ENCODE assay signal across 23 cellular contexts in genomic region chr1:27690205-27690604, GRCh38. TPM values are rescaled to one million over a fixed set of nuclear protein-coding genes. Genes with fewer than 3 reads are reported as not detected.
DNase-seq lines count a peak whose midpoint lies in the region; ATAC-seq and TF ChIP-seq lines count a peak whose summit lies in the region.
"Had no signal": no experiment of that assay in that cellular context is flagged by ENCODE, and none has a peak within 500 bp of the region (broad histone marks: within the 10 kb centered on the region; RNA-seq: fewer than 3 reads in every experiment).

No MANE protein-coding gene starts in this region.

- H3K4me3 Mint-ChIP-seq in activated CD4-positive, alpha-beta T cell treated with anti-CD3 and anti-CD28 coated beads, Interleukin-2, amount 10 ng/mL, durations not matched to agents 24 days and 14 days: no peak overlapping the region
- H3K4me3 Mint-ChIP-seq in H9: no peak overlapping the region
- H3K4me3 Mint-ChIP-seq in activated T-helper 1 cell treated with anti-CD3 and anti-CD28 coated beads, Interleukin-12 subunit alpha, Interleukin-12 subunit beta, Interleukin-2, Interleukin-4 antibody, amounts not matched to agents 30 ng/mL and 10 ng/mL and 1 ng/mL, durations not matched to agents 14 hours and 24 hours and 36 hours: no peak overlapping the region
- H3K4me3 Mint-ChIP-seq in naive thymus-derived CD8-positive, alpha-beta T cell: no peak overlapping the region
- H3K4me3 Mint-ChIP-seq: activated naive CD8-positive, alpha-beta T cell; dendritic cell treated with granulocyte-macrophage colony-stimulating factor and Interleukin-4, amounts not matched to agents 40 ng/mL and 50 ng/mL, for 4 days; T-cell had no signal

- no peaks in the 10 kb centered on the region for H3K79me1 ChIP-seq in H9 (ENCODE audit: insufficient read depth, low read depth, low read length, poor library complexity, severe bottlenecking)

- no peak overlapping the region for H3K23ac ChIP-seq in H9 (ENCODE audit: insufficient read length, low read depth, low read length)

- no peaks in the 10 kb centered on the region for H4K20me1 ChIP-seq in H9 (ENCODE audit: control insufficient read depth, insufficient read depth, insufficient read length)

- H3K9me3 Mint-ChIP-seq in activated CD4-positive, alpha-beta T cell treated with anti-CD3 and anti-CD28 coated beads, Interleukin-2, amount 10 ng/mL, durations not matched to agents 24 days and 14 days: peaks cover 8% of the 10 kb centered on the region
- peaks cover 9 to 16% of the 10 kb centered on the region in 2 experiments for H3K9me3 Mint-ChIP-seq in H9
- H3K9me3 Mint-ChIP-seq in activated T-helper 1 cell treated with anti-CD3 and anti-CD28 coated beads, Interleukin-12 subunit alpha, Interleukin-12 subunit beta, Interleukin-2, Interleukin-4 antibody, amounts not matched to agents 30 ng/mL and 10 ng/mL and 1 ng/mL, durations not matched to agents 14 hours and 24 hours and 36 hours: peaks cover 7% of the 10 kb centered on the region
- peaks cover 0 to 4% (median 0%) of the 10 kb centered on the region in 9 donors for H3K9me3 Mint-ChIP-seq in naive thymus-derived CD8-positive, alpha-beta T cell
- H3K9me3 Mint-ChIP-seq: T-cell had no signal

- TF ChIP-seq EP300 in gastroesophageal sphincter (IDR thresholded peaks at IDR 0.05): no peak

- POLR2A ChIA-PET in naive thymus-derived CD8-positive, alpha-beta T cell (lab: Charles Lee): no interaction called here

- peak overlapping the region; percentile 71 for H3K27ac Mint-ChIP-seq in activated CD4-positive, alpha-beta T cell treated with anti-CD3 and anti-CD28 coated beads, Interleukin-2, amount 10 ng/mL, durations not matched to agents 24 days and 14 days
- peak overlapping the region in 2 of 3 experiments; percentile 7 to 10; a peak in 1 of 7 replicates for H3K27ac Mint-ChIP-seq in H9
- peak overlapping the region; percentile 56 for H3K27ac Mint-ChIP-seq in activated T-helper 1 cell treated with anti-CD3 and anti-CD28 coated beads, Interleukin-12 subunit alpha, Interleukin-12 subunit beta, Interleukin-2, Interleukin-4 antibody, amounts not matched to agents 30 ng/mL and 10 ng/mL and 1 ng/mL, durations not matched to agents 14 hours and 24 hours and 36 hours
- H3K27ac Mint-ChIP-seq in naive thymus-derived CD8-positive, alpha-beta T cell: no peak overlapping the region
- H3K27ac Mint-ChIP-seq: activated naive CD8-positive, alpha-beta T cell; dendritic cell treated with granulocyte-macrophage colony-stimulating factor and Interleukin-4, amounts not matched to agents 40 ng/mL and 50 ng/mL, for 4 days; T-cell had no signal

- ATAC-seq in naive thymus-derived CD8-positive, alpha-beta T cell: no peak
- no peak for ATAC-seq in gastroesophageal sphincter
- ATAC-seq: HCT116, T-cell had no signal

- H2AFZ ChIP-seq in H9 (ENCODE audit: low read length) (no peak overlapping the region), parathyroid adenoma (no peak overlapping the region)

- H3K27ac ChIP-seq in H9 (ENCODE audit: insufficient read length, low read depth, low read length) (no peak overlapping the region), parathyroid adenoma (peak overlapping the region; percentile 32), gastroesophageal sphincter (no peak overlapping the region)
- H3K27ac ChIP-seq: epithelial cell of prostate had no signal

- no peak overlapping the region for H4K91ac ChIP-seq in H9 (ENCODE audit: insufficient read length, low read depth, low read length)

- no peaks in the 10 kb centered on the region for H3K36me3 ChIP-seq in parathyroid adenoma (ENCODE audit: control insufficient read depth, insufficient read depth, low read length)
- H3K36me3 ChIP-seq in gastroesophageal sphincter: no peaks in the 10 kb centered on the region
- H3K36me3 ChIP-seq: gastrocnemius medialis, tibial nerve had no signal

- no peak overlapping the region for H4K8ac ChIP-seq in H9 (replicated peaks; ENCODE audit: insufficient read length, low read depth, low read length)

- H3K18ac ChIP-seq in H9 (ENCODE audit: insufficient read length, low read depth, low read length): no peak overlapping the region

- H3K9me3 ChIP-seq in H9 (ENCODE audit: control insufficient read depth, low read depth, low read length) (no peaks in the 10 kb centered on the region), parathyroid adenoma (ENCODE audit: control insufficient read depth, low read length) (no peaks in the 10 kb centered on the region), gastroesophageal sphincter (no peaks in the 10 kb centered on the region)
- H3K9me3 ChIP-seq: gastrocnemius medialis, tibial nerve had no signal

- peaks cover 13% of the 10 kb centered on the region for H3K4me1 Mint-ChIP-seq in activated CD4-positive, alpha-beta T cell treated with anti-CD3 and anti-CD28 coated beads, Interleukin-2, amount 10 ng/mL, durations not matched to agents 24 days and 14 days
- H3K4me1 Mint-ChIP-seq in H9: peaks cover 33 to 34% of the 10 kb centered on the region in 2 experiments
- H3K4me1 Mint-ChIP-seq in activated T-helper 1 cell treated with anti-CD3 and anti-CD28 coated beads, Interleukin-12 subunit alpha, Interleukin-12 subunit beta, Interleukin-2, Interleukin-4 antibody, amounts not matched to agents 30 ng/mL and 10 ng/mL and 1 ng/mL, durations not matched to agents 14 hours and 24 hours and 36 hours (ENCODE audit: low read depth): peaks cover 18% of the 10 kb centered on the region
- no peaks in the 10 kb centered on the region for H3K4me1 Mint-ChIP-seq in naive thymus-derived CD8-positive, alpha-beta T cell

- H3K14ac ChIP-seq in H9 (ENCODE audit: insufficient read depth, low read length): no peak overlapping the region

- no peaks in the 10 kb centered on the region for H3K36me3 Mint-ChIP-seq in activated CD4-positive, alpha-beta T cell treated with anti-CD3 and anti-CD28 coated beads, Interleukin-2, amount 10 ng/mL, durations not matched to agents 24 days and 14 days (ENCODE audit: low read depth)
- H3K36me3 Mint-ChIP-seq in H9 (ENCODE audit: insufficient read depth in 1 of 3, low read depth in 3 of 3): peaks cover 2 to 8% (median 6%) of the 10 kb centered on the region in 3 experiments; a peak in 5 of 7 replicates
- H3K36me3 Mint-ChIP-seq in activated T-helper 1 cell treated with anti-CD3 and anti-CD28 coated beads, Interleukin-12 subunit alpha, Interleukin-12 subunit beta, Interleukin-2, Interleukin-4 antibody, amounts not matched to agents 30 ng/mL and 10 ng/mL and 1 ng/mL, durations not matched to agents 14 hours and 24 hours and 36 hours (ENCODE audit: low read depth): peaks cover 2% of the 10 kb centered on the region
- no peaks in the 10 kb centered on the region for H3K36me3 Mint-ChIP-seq in naive thymus-derived CD8-positive, alpha-beta T cell
- H3K36me3 Mint-ChIP-seq: activated naive CD8-positive, alpha-beta T cell; T-cell had no signal

- no peak for DNase-seq in activated CD4-positive, alpha-beta T cell treated with anti-CD3 and anti-CD28 coated beads, Interleukin-2, amount 10 ng/mL, durations not matched to agents 24 days and 14 days
- DNase-seq in activated CD4-positive, alpha-beta T cell treated with anti-CD3 and anti-CD28 coated beads, Interleukin-2, amount 50 U/mL, for 48 hours: no peak
- no peak for DNase-seq in H9
- no peak for DNase-seq in activated T-helper 1 cell treated with anti-CD3 and anti-CD28 coated beads, Interleukin-12 subunit alpha, Interleukin-12 subunit beta, Interleukin-2, Interleukin-4 antibody, amounts not matched to agents 30 ng/mL and 10 ng/mL and 1 ng/mL, durations not matched to agents 14 hours and 24 hours and 36 hours (ENCODE audit: low spot score)
- DNase-seq in naive thymus-derived CD8-positive, alpha-beta T cell: no peak
- no peak for DNase-seq in T-helper 2 cell
- DNase-seq: 8988T; activated CD4-positive, CD25-positive, alpha-beta regulatory T cell; activated CD8-positive, alpha-beta memory T cell treated with anti-CD3 and anti-CD28 coated beads, Interleukin-2, amount 50 U/mL, for 48 hours; C1 segment of cervical spinal cord; gastrocnemius medialis; left ventricle myocardium superior; NCI-H1694 treated with DMSO at 0.1 percent for 48 hours; NCI-H345; posterior cingulate gyrus; T-cell had no signal

- H2BK120ac ChIP-seq in H9 (ENCODE audit: low read depth, low read length, poor library complexity, severe bottlenecking): no peak overlapping the region

- no peak overlapping the region for H3K56ac ChIP-seq in H9 (ENCODE audit: insufficient read length, low read depth, low read length)

- H3K27me3 Mint-ChIP-seq in activated CD4-positive, alpha-beta T cell treated with anti-CD3 and anti-CD28 coated beads, Interleukin-2, amount 10 ng/mL, durations not matched to agents 24 days and 14 days: peaks cover 8% of the 10 kb centered on the region
- H3K27me3 Mint-ChIP-seq in H9 (ENCODE audit: low read depth): peaks cover 2% of the 10 kb centered on the region; the same call in 1 of the 2 replicates
- peaks cover 15% of the 10 kb centered on the region for H3K27me3 Mint-ChIP-seq in activated T-helper 1 cell treated with anti-CD3 and anti-CD28 coated beads, Interleukin-12 subunit alpha, Interleukin-12 subunit beta, Interleukin-2, Interleukin-4 antibody, amounts not matched to agents 30 ng/mL and 10 ng/mL and 1 ng/mL, durations not matched to agents 14 hours and 24 hours and 36 hours (ENCODE audit: insufficient read depth)
- no peaks in the 10 kb centered on the region for H3K27me3 Mint-ChIP-seq in naive thymus-derived CD8-positive, alpha-beta T cell
- H3K27me3 Mint-ChIP-seq: activated naive CD8-positive, alpha-beta T cell; T-cell had no signal

- no peak overlapping the region for H4K5ac ChIP-seq in H9 (ENCODE audit: insufficient read length, low read depth, low read length)

- TF ChIP-seq CTCF in H9 (conservative IDR thresholded peaks at IDR 0.05) (no peak), parathyroid adenoma (IDR thresholded peaks at IDR 0.05) (no peak), gastroesophageal sphincter (IDR thresholded peaks at IDR 0.05) (no peak)

- no peak overlapping the region for H3K4me2 ChIP-seq in H9 (ENCODE audit: insufficient read depth, insufficient read length, low read length)
- no peak overlapping the region for H3K4me2 ChIP-seq in parathyroid adenoma (ENCODE audit: low read length)

- H3K27me3 ChIP-seq in H9 (ENCODE audit: insufficient read depth, low read length): no peaks in the 10 kb centered on the region
- no peaks in the 10 kb centered on the region for H3K27me3 ChIP-seq in parathyroid adenoma (ENCODE audit: control insufficient read depth, insufficient read depth, low read length)
- H3K27me3 ChIP-seq in gastroesophageal sphincter: peaks cover 14% of the 10 kb centered on the region
- H3K27me3 ChIP-seq: gastrocnemius medialis, tibial nerve had no signal

- no peak overlapping the region for H3K9ac ChIP-seq in H9 (ENCODE audit: extremely low read depth, insufficient read length, low read length)
- H3K9ac ChIP-seq in parathyroid adenoma: no peak overlapping the region

- H3K4me1 ChIP-seq in H9 (ENCODE audit: insufficient read depth, low read length): peaks cover 2% of the 10 kb centered on the region; the same call in 1 of the 2 replicates
- peaks cover 2% of the 10 kb centered on the region for H3K4me1 ChIP-seq in parathyroid adenoma
- H3K4me1 ChIP-seq in gastroesophageal sphincter: no peaks in the 10 kb centered on the region
- H3K4me1 ChIP-seq: gastrocnemius medialis had no signal

- H2BK5ac ChIP-seq in H9 (ENCODE audit: insufficient read length, low read length): no peak overlapping the region

- no peaks in the 10 kb centered on the region for H3K79me2 ChIP-seq in H9 (ENCODE audit: insufficient read depth, low read length)
- no peaks in the 10 kb centered on the region for H3K79me2 ChIP-seq in parathyroid adenoma

- H2AK5ac ChIP-seq in H9 (ENCODE audit: insufficient read length, low read length): no peak overlapping the region

- no peak overlapping the region for H2BK15ac ChIP-seq in H9 (ENCODE audit: low read depth, low read length)

- WGBS in H9 (ENCODE audit: extremely low coverage, insufficient read length, low lambda C conversion rate): no CpG with 5 or more reads among the region's 2 CpGs
- WGBS in gastroesophageal sphincter (ENCODE audit: low coverage in 1 of 2), 2 donors: 50 to 59% methylated on average over 2 of the region's 2 CpGs

- no peak overlapping the region for H3K4ac ChIP-seq in H9 (ENCODE audit: low read depth, low read length)

- no peaks in the 10 kb centered on the region for H3K23me2 ChIP-seq in H9 (ENCODE audit: insufficient read length, low read depth, low read length, poor library complexity, severe bottlenecking)

- no peak overlapping the region for H2BK12ac ChIP-seq in H9 (ENCODE audit: insufficient read length, low read depth, low read length)

- no peak for TF ChIP-seq POLR2A in gastroesophageal sphincter (IDR thresholded peaks at IDR 0.05)

- no peak overlapping the region for H3T11ph ChIP-seq in H9 (ENCODE audit: low read length)

- intact Hi-C loops in activated CD4-positive, alpha-beta T cell treated with anti-CD3 and anti-CD28 coated beads, Interleukin-2, amount 10 ng/mL, durations not matched to agents 24 days and 14 days (cut with micrococcal nuclease): no loop called here
- intact Hi-C loops in activated T-helper 1 cell treated with anti-CD3 and anti-CD28 coated beads, Interleukin-12 subunit alpha, Interleukin-12 subunit beta, Interleukin-2, Interleukin-4 antibody, amounts not matched to agents 30 ng/mL and 10 ng/mL and 1 ng/mL, durations not matched to agents 14 hours and 24 hours and 36 hours (cut with micrococcal nuclease): no loop called here

- no peak overlapping the region for H3K4me3 ChIP-seq in parathyroid adenoma (ENCODE audit: low read depth, low read length)
- H3K4me3 ChIP-seq in gastroesophageal sphincter: no peak overlapping the region
- H3K4me3 ChIP-seq: gastrocnemius medialis, tibial nerve had no signal

- no peak overlapping the region for H2BK20ac ChIP-seq in H9 (ENCODE audit: low read depth, low read length, poor library complexity, severe bottlenecking)

RNA-seq across cellular contexts. Expression of gene IFI6, which starts 18.2 kb away (rescaled TPM):
- total RNA-seq in activated CD4-positive, alpha-beta T cell treated with anti-CD3 and anti-CD28 coated beads, Interleukin-2, amount 10 ng/mL, durations not matched to agents 24 days and 14 days: 53.2 and 55.5 TPM in 2 replicates
- total RNA-seq in H9 (2021) (4.3 and 6.4 TPM in 2 replicates), gastroesophageal sphincter (10 to 100 TPM; 28.5 to 98.5 (median 55.1) TPM)
- total RNA-seq in activated T-helper 1 cell treated with anti-CD3 and anti-CD28 coated beads, Interleukin-12 subunit alpha, Interleukin-12 subunit beta, Interleukin-2, Interleukin-4 antibody, amounts not matched to agents 30 ng/mL and 10 ng/mL and 1 ng/mL, durations not matched to agents 14 hours and 24 hours and 36 hours: 71.7 and 85.6 TPM in 2 replicates
- total RNA-seq in naive thymus-derived CD8-positive, alpha-beta T cell: 10 to 100 TPM; 23.3 to 24.5 TPM
- 100 to 1,000 TPM; 145 to 171 (median 146) TPM for polyA plus RNA-seq in naive thymus-derived CD8-positive, alpha-beta T cell

RNA-seq across cellular contexts. Expression of gene FAM76A, which starts 35.6 kb away (rescaled TPM):
- 11.9 and 13.8 TPM in 2 replicates for total RNA-seq in activated CD4-positive, alpha-beta T cell treated with anti-CD3 and anti-CD28 coated beads, Interleukin-2, amount 10 ng/mL, durations not matched to agents 24 days and 14 days
- total RNA-seq in H9 (2021): 10.6 and 12.3 TPM in 2 replicates
- total RNA-seq in activated T-helper 1 cell treated with anti-CD3 and anti-CD28 coated beads, Interleukin-12 subunit alpha, Interleukin-12 subunit beta, Interleukin-2, Interleukin-4 antibody, amounts not matched to agents 30 ng/mL and 10 ng/mL and 1 ng/mL, durations not matched to agents 14 hours and 24 hours and 36 hours: 9.9 and 13.1 TPM in 2 replicates
- 10 to 100 TPM; 19.4 to 21.5 TPM for total RNA-seq in naive thymus-derived CD8-positive, alpha-beta T cell
- 1 to 10 TPM; 8.2 to 9.7 (median 9.0) TPM for polyA plus RNA-seq in naive thymus-derived CD8-positive, alpha-beta T cell
- total RNA-seq in gastroesophageal sphincter: 10 to 100 TPM; 12.5 to 24.2 (median 16.6) TPM

RNA-seq across cellular contexts. Expression of gene FGR, which starts 55.2 kb away (rescaled TPM):
- 0.19 and 0.21 TPM in 2 replicates for total RNA-seq in activated CD4-positive, alpha-beta T cell treated with anti-CD3 and anti-CD28 coated beads, Interleukin-2, amount 10 ng/mL, durations not matched to agents 24 days and 14 days
- total RNA-seq in H9 (2021) (0.15 TPM in 1 of 2 replicates, not detected in the other), gastroesophageal sphincter (10 to 100 TPM in 3 of 4 donors, 1 to 10 TPM in 1; 9.2 to 17.8 (median 10.1) TPM)
- 0.21 and 0.27 TPM in 2 replicates for total RNA-seq in activated T-helper 1 cell treated with anti-CD3 and anti-CD28 coated beads, Interleukin-12 subunit alpha, Interleukin-12 subunit beta, Interleukin-2, Interleukin-4 antibody, amounts not matched to agents 30 ng/mL and 10 ng/mL and 1 ng/mL, durations not matched to agents 14 hours and 24 hours and 36 hours
- total RNA-seq in naive thymus-derived CD8-positive, alpha-beta T cell: 1 to 10 TPM; 2.0 to 2.3 TPM
- polyA plus RNA-seq in naive thymus-derived CD8-positive, alpha-beta T cell: 10 to 100 TPM in 1 of 3 donors, 1 to 10 TPM in 2; 1.8 to 69.5 (median 3.3) TPM

Comparison
In these comparisons a context has a peak if more than half of its experiments do, and no peak if none do; other contexts are left out.
1. H3K27ac Mint-ChIP-seq: peak in activated CD4-positive, alpha-beta T cell treated with anti-CD3 and anti-CD28 coated beads, Interleukin-2, amount 10 ng/mL, durations not matched to agents 24 days and 14 days (single experiment), H9 (2 of 3) and activated T-helper 1 cell treated with anti-CD3 and anti-CD28 coated beads, Interleukin-12 subunit alpha, Interleukin-12 subunit beta, Interleukin-2, Interleukin-4 antibody, amounts not matched to agents 30 ng/mL and 10 ng/mL and 1 ng/mL, durations not matched to agents 14 hours and 24 hours and 36 hours (single experiment); none in naive thymus-derived CD8-positive, alpha-beta T cell (0 of 10).